Comparison of ENCODE assay signal across 23 cellular contexts in the genomic region with DNA sequence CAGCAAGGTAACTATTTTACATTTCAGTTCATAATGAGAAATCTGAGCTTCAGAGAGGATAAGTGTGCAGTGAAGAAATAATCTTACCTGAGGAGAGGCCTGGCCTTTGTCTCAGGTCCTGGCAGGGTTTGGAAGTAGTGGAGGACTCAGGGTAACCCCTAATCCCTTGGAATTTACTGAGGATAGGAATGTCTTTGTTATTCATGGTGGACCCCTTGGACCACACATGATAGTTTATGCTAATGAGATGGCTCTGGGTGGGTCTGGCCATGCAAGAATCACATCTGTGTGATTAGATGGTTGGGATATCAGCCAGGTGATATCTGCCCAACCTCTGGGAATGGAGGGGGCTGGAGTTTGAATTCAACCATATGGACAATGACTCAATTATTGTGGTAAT.
"Had no signal": no experiment of that assay in that cellular context is flagged by ENCODE, and none has a peak within 500 bp of the region (broad histone marks: within the 10 kb centered on the region; RNA-seq: fewer than 3 reads in every experiment).

No MANE protein-coding gene starts in this region.

- H3K9me3 Mint-ChIP-seq: dendritic cell treated with granulocyte-macrophage colony-stimulating factor and Interleukin-4, amounts not matched to agents 40 ng/mL and 50 ng/mL, for 4 days; effector memory CD8-positive, alpha-beta T cell; nephron; stimulated activated memory B cell treated with anti-CD40 and anti-IgM and Interleukin-4, amounts not matched to agents 10 μg/mL and 1 μg/mL and 100 μg/mL, for 72 hours; stimulated activated naive CD8-positive, alpha-beta T cell treated with anti-CD3 and anti-CD28 coated beads, Interleukin-15, Interleukin-2, amounts not matched to agents 100 ng/mL and 50 ng/mL, for 24 hours had no signal

- H3K9me3 ChIP-seq: esophagus muscularis mucosa, gastrocnemius medialis, neutrophil, testis, tibial nerve, upper lobe of right lung had no signal

- H3K4me1 Mint-ChIP-seq: naive B cell; stimulated activated memory B cell treated with anti-CD40 and anti-IgM and Interleukin-4, amounts not matched to agents 10 μg/mL and 1 μg/mL and 100 μg/mL, for 72 hours had no signal

- DNase-seq: effector memory CD8-positive, alpha-beta T cell; gastrocnemius medialis; heart right ventricle; hypothalamus; left colon; left ventricle myocardium superior; mesenchymal stem cell; naive B cell; posterior cingulate gyrus; spleen; stimulated activated CD4-positive, alpha-beta T cell treated with anti-CD3 and anti-CD28 coated beads, Interleukin-15, amount 100 ng/mL, for 24 hours; stimulated activated CD4-positive, alpha-beta T cell treated with anti-CD3 and anti-CD28 coated beads, Interleukin-1b, Interleukin-23, amount 100 ng/mL, for 48 hours; stimulated activated CD4-positive, alpha-beta T cell treated with anti-CD3 and anti-CD28 coated beads, Interleukin-4, amount 100 ng/mL, for 24 hours; testis; upper lobe of right lung had no signal

- H3K27me3 ChIP-seq: gastrocnemius medialis, heart right ventricle, neutrophil, spleen, testis, tibial nerve, upper lobe of right lung had no signal

- H3K36me3 Mint-ChIP-seq: stimulated activated memory B cell treated with anti-CD40 and anti-IgM and Interleukin-4, amounts not matched to agents 10 μg/mL and 1 μg/mL and 100 μg/mL, for 72 hours had no signal

- H3K27ac Mint-ChIP-seq: dendritic cell treated with granulocyte-macrophage colony-stimulating factor and Interleukin-4, amounts not matched to agents 40 ng/mL and 50 ng/mL, for 4 days; effector memory CD8-positive, alpha-beta T cell; nephron; stimulated activated memory B cell treated with anti-CD40 and anti-IgM and Interleukin-4, amounts not matched to agents 10 μg/mL and 1 μg/mL and 100 μg/mL, for 72 hours; stimulated activated naive CD8-positive, alpha-beta T cell treated with anti-CD3 and anti-CD28 coated beads, Interleukin-15, Interleukin-2, amounts not matched to agents 100 ng/mL and 50 ng/mL, for 24 hours had no signal

- H3K4me1 ChIP-seq: esophagus muscularis mucosa, spleen, testis, upper lobe of right lung had no signal

- H3K4me3 Mint-ChIP-seq: dendritic cell treated with granulocyte-macrophage colony-stimulating factor and Interleukin-4, amounts not matched to agents 40 ng/mL and 50 ng/mL, for 4 days; effector memory CD8-positive, alpha-beta T cell; naive B cell; nephron; stimulated activated memory B cell treated with anti-CD40 and anti-IgM and Interleukin-4, amounts not matched to agents 10 μg/mL and 1 μg/mL and 100 μg/mL, for 72 hours; stimulated activated naive CD8-positive, alpha-beta T cell treated with anti-CD3 and anti-CD28 coated beads, Interleukin-15, Interleukin-2, amounts not matched to agents 100 ng/mL and 50 ng/mL, for 24 hours had no signal

- H3K27me3 Mint-ChIP-seq: stimulated activated naive CD8-positive, alpha-beta T cell treated with anti-CD3 and anti-CD28 coated beads, Interleukin-15, Interleukin-2, amounts not matched to agents 100 ng/mL and 50 ng/mL, for 24 hours had no signal

- ATAC-seq: effector memory CD8-positive, alpha-beta T cell; gastrocnemius medialis; heart right ventricle; left colon; left ventricle myocardium superior; stimulated activated memory B cell treated with anti-CD40 and anti-IgM and Interleukin-4, amounts not matched to agents 10 μg/mL and 1 μg/mL and 100 μg/mL, for 72 hours; upper lobe of right lung had no signal

- H3K27ac ChIP-seq: epithelial cell of prostate, esophagus muscularis mucosa, gastrocnemius medialis, heart right ventricle, neutrophil, spleen, testis, tibial nerve, upper lobe of right lung had no signal
